Comparison of ENCODE assay signal across 1 cellular context in the genomic region with DNA sequence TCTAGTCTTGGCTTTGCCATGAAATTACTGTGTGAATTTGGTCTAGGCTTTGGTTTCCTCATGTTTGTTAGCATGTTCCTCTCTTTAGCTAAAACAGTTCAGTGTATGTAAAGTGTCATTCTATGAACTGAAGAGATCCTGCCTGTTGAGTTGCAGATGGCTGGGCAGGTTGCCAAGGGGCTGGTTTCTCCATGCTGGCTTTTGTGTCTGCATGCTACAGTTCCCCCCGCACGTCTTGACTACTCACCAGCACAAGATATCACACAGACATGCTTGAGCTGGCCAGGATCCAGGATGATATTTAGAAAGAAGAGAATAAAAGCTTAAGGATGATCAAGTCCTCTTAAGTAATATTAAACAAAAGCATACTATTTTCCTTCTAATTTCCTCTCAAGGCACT.
TF ChIP-seq lines count a peak whose summit lies in the region.

No MANE protein-coding gene starts in this region.

TF ChIP-seq in HepG2, 621 proteins besides CTCF, POLR2A, EP300 and RAD21 (continued from another document):
- TF ChIP-seq, protein P1, sequence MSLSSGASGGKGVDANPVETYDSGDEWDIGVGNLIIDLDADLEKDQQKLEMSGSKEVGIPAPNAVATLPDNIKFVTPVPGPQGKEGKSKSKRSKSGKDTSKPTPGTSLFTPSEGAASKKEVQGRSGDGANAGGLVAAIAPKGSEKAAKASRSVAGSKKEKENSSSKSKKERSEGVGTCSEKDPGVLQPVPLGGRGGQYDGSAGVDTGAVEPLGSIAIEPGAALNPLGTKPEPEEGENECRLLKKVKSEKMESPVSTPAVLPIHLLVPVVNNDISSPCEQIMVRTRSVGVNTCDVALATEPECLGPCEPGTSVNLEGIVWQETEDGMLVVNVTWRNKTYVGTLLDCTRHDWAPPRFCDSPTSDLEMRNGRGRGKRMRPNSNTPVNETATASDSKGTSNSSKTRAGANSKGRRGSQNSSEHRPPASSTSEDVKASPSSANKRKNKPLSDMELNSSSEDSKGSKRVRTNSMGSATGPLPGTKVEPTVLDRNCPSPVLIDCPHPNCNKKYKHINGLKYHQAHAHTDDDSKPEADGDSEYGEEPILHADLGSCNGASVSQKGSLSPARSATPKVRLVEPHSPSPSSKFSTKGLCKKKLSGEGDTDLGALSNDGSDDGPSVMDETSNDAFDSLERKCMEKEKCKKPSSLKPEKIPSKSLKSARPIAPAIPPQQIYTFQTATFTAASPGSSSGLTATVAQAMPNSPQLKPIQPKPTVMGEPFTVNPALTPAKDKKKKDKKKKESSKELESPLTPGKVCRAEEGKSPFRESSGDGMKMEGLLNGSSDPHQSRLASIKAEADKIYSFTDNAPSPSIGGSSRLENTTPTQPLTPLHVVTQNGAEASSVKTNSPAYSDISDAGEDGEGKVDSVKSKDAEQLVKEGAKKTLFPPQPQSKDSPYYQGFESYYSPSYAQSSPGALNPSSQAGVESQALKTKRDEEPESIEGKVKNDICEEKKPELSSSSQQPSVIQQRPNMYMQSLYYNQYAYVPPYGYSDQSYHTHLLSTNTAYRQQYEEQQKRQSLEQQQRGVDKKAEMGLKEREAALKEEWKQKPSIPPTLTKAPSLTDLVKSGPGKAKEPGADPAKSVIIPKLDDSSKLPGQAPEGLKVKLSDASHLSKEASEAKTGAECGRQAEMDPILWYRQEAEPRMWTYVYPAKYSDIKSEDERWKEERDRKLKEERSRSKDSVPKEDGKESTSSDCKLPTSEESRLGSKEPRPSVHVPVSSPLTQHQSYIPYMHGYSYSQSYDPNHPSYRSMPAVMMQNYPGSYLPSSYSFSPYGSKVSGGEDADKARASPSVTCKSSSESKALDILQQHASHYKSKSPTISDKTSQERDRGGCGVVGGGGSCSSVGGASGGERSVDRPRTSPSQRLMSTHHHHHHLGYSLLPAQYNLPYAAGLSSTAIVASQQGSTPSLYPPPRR (CRISPR knock-in tag; IDR thresholded peaks at IDR 0.05; ENCODE audit: borderline replicate concordance), result no peak
- no peak for TF ChIP-seq HOXA7 (CRISPR knock-in tag; IDR thresholded peaks at IDR 0.05)
- TF ChIP-seq RBM22 (optimal IDR thresholded peaks at IDR 0.05; ENCODE audit: low read length), result no peak
- TF ChIP-seq, protein P2, sequence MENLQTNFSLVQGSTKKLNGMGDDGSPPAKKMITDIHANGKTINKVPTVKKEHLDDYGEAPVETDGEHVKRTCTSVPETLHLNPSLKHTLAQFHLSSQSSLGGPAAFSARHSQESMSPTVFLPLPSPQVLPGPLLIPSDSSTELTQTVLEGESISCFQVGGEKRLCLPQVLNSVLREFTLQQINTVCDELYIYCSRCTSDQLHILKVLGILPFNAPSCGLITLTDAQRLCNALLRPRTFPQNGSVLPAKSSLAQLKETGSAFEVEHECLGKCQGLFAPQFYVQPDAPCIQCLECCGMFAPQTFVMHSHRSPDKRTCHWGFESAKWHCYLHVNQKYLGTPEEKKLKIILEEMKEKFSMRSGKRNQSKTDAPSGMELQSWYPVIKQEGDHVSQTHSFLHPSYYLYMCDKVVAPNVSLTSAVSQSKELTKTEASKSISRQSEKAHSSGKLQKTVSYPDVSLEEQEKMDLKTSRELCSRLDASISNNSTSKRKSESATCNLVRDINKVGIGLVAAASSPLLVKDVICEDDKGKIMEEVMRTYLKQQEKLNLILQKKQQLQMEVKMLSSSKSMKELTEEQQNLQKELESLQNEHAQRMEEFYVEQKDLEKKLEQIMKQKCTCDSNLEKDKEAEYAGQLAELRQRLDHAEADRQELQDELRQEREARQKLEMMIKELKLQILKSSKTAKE (CRISPR knock-in tag; IDR thresholded peaks at IDR 0.05; ENCODE audit: borderline replicate concordance), result no peak
- no peak for TF ChIP-seq THYN1 (CRISPR knock-in tag; IDR thresholded peaks at IDR 0.05; ENCODE audit: borderline replicate concordance, low read depth)
- no peak for TF ChIP-seq HOMEZ (CRISPR knock-in tag; IDR thresholded peaks at IDR 0.05; ENCODE audit: low read depth)
- no peak for TF ChIP-seq ZMYM2 (CRISPR knock-in tag; IDR thresholded peaks at IDR 0.05)
- TF ChIP-seq, protein P3, sequence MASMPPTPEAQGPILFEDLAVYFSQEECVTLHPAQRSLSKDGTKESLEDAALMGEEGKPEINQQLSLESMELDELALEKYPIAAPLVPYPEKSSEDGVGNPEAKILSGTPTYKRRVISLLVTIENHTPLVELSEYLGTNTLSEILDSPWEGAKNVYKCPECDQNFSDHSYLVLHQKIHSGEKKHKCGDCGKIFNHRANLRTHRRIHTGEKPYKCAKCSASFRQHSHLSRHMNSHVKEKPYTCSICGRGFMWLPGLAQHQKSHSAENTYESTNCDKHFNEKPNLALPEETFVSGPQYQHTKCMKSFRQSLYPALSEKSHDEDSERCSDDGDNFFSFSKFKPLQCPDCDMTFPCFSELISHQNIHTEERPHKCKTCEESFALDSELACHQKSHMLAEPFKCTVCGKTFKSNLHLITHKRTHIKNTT (CRISPR knock-in tag; IDR thresholded peaks at IDR 0.05), result no peak
- TF ChIP-seq, protein P4, sequence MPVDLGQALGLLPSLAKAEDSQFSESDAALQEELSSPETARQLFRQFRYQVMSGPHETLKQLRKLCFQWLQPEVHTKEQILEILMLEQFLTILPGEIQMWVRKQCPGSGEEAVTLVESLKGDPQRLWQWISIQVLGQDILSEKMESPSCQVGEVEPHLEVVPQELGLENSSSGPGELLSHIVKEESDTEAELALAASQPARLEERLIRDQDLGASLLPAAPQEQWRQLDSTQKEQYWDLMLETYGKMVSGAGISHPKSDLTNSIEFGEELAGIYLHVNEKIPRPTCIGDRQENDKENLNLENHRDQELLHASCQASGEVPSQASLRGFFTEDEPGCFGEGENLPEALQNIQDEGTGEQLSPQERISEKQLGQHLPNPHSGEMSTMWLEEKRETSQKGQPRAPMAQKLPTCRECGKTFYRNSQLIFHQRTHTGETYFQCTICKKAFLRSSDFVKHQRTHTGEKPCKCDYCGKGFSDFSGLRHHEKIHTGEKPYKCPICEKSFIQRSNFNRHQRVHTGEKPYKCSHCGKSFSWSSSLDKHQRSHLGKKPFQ (CRISPR knock-in tag; IDR thresholded peaks at IDR 0.05; ENCODE audit: insufficient replicate concordance), result no peak
- TF ChIP-seq, protein P5, sequence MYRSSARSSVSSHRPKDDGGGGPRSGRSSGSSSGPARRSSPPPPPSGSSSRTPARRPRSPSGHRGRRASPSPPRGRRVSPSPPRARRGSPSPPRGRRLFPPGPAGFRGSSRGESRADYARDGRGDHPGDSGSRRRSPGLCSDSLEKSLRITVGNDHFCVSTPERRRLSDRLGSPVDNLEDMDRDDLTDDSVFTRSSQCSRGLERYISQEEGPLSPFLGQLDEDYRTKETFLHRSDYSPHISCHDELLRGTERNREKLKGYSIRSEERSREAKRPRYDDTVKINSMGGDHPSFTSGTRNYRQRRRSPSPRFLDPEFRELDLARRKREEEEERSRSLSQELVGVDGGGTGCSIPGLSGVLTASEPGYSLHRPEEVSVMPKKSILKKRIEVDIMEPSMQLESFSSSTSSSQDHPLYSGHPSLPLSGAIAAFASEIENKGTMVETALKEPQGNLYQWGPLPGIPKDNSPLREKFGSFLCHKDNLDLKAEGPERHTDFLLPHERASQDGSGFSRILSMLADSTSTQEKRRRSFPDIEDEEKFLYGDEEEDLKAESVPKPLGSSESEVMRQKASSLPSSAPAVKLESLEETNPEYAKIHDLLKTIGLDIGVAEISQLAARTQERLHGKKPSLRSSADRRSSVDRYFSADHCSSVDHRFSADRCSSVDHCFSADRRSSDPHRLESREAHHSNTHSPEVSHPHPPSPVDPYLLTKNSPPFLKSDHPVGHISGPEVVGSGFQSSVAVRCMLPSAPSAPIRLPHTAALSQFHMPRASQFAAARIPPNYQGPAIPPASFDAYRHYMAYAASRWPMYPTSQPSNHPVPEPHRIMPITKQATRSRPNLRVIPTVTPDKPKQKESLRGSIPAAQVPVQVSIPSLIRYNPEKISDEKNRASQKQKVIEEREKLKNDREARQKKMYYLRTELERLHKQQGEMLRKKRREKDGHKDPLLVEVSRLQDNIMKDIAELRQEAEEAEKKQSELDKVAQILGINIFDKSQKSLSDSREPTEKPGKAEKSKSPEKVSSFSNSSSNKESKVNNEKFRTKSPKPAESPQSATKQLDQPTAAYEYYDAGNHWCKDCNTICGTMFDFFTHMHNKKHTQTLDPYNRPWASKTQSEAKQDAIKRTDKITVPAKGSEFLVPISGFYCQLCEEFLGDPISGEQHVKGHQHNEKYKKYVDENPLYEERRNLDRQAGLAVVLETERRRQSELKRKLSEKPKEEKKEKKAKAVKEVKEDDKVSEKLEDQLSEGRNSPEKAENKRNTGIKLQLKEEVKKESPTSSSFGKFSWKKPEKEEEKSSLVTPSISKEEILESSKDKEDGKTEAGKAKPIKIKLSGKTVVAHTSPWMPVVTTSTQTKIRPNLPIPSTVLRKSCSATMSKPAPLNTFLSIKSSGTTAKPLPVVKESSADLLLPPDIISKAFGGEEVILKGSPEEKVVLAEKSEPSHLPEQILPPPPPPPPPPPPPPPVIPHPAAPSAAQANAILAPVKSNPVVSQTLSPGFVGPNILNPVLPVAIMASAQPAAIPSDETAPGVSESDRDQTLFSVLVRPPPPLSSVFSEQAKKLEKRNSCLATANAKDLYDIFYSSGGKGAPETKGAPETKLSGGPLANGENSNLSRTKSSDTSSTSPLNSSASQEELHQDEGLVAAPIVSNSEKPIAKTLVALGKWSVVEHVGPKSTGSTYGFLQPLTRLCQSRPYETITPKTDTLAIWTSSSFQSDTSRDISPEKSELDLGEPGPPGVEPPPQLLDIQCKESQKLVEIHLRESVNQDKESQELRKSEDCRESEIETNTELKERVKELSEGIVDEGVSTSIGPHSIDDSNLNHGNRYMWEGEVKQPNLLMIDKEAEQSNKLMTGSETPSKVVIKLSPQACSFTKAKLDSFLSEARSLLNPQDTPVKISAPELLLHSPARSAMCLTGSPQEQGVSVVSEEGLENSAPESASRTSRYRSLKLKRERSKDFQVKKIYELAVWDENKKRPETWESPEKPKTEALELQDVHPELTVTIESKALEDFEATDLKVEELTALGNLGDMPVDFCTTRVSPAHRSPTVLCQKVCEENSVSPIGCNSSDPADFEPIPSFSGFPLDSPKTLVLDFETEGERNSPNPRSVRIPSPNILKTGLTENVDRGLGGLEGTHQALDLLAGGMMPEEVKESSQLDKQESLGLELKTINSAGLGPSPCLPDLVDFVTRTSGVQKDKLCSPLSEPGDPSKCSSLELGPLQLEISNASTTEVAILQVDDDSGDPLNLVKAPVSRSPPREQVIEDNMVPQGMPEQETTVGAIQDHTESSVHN (CRISPR knock-in tag; IDR thresholded peaks at IDR 0.05), result no peak
- no peak for TF ChIP-seq ZNF383 (CRISPR knock-in tag; IDR thresholded peaks at IDR 0.05; ENCODE audit: borderline replicate concordance)
- TF ChIP-seq, protein P6, sequence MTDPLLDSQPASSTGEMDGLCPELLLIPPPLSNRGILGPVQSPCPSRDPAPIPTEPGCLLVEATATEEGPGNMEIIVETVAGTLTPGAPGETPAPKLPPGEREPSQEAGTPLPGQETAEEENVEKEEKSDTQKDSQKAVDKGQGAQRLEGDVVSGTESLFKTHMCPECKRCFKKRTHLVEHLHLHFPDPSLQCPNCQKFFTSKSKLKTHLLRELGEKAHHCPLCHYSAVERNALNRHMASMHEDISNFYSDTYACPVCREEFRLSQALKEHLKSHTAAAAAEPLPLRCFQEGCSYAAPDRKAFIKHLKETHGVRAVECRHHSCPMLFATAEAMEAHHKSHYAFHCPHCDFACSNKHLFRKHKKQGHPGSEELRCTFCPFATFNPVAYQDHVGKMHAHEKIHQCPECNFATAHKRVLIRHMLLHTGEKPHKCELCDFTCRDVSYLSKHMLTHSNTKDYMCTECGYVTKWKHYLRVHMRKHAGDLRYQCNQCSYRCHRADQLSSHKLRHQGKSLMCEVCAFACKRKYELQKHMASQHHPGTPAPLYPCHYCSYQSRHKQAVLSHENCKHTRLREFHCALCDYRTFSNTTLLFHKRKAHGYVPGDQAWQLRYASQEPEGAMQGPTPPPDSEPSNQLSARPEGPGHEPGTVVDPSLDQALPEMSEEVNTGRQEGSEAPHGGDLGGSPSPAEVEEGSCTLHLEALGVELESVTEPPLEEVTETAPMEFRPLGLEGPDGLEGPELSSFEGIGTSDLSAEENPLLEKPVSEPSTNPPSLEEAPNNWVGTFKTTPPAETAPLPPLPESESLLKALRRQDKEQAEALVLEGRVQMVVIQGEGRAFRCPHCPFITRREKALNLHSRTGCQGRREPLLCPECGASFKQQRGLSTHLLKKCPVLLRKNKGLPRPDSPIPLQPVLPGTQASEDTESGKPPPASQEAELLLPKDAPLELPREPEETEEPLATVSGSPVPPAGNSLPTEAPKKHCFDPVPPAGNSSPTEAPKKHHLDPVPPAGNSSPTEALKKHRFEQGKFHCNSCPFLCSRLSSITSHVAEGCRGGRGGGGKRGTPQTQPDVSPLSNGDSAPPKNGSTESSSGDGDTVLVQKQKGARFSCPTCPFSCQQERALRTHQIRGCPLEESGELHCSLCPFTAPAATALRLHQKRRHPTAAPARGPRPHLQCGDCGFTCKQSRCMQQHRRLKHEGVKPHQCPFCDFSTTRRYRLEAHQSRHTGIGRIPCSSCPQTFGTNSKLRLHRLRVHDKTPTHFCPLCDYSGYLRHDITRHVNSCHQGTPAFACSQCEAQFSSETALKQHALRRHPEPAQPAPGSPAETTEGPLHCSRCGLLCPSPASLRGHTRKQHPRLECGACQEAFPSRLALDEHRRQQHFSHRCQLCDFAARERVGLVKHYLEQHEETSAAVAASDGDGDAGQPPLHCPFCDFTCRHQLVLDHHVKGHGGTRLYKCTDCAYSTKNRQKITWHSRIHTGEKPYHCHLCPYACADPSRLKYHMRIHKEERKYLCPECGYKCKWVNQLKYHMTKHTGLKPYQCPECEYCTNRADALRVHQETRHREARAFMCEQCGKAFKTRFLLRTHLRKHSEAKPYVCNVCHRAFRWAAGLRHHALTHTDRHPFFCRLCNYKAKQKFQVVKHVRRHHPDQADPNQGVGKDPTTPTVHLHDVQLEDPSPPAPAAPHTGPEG (CRISPR knock-in tag; IDR thresholded peaks at IDR 0.05), result no peak
- TF ChIP-seq TMF1 (CRISPR knock-in tag; IDR thresholded peaks at IDR 0.05; ENCODE audit: low read depth), result no peak
